ENCODE assay signal across 26 cellular contexts in genomic region chr11:69002743-69003231, GRCh38. TPM values are rescaled to one million over a fixed set of nuclear protein-coding genes. Genes with fewer than 3 reads are reported as not detected.
DNase-seq lines count a peak whose midpoint lies in the region; ATAC-seq and TF ChIP-seq lines count a peak whose summit lies in the region.
"Had no signal": no experiment of that assay in that cellular context is flagged by ENCODE, and none has a peak within 500 bp of the region (broad histone marks: within the 10 kb centered on the region; RNA-seq: fewer than 3 reads in every experiment).

No MANE protein-coding gene starts in this region.

- H2AFZ ChIP-seq in neuronal stem cell (ENCODE audit: low read length) = no peak overlapping the region
- H2AFZ ChIP-seq in neural progenitor cell (replicated peaks) = no peak overlapping the region
- H2AFZ ChIP-seq: GM23248 had no signal

- peaks cover 2% of the 10 kb centered on the region for H3K27me3 Mint-ChIP-seq in neural progenitor cell (ENCODE audit: insufficient read depth, low read depth)

- H3F3A ChIP-seq in neural progenitor cell (ENCODE audit: low read depth) = no peaks in the 10 kb centered on the region

- peaks cover 18% of the 10 kb centered on the region for H3K4me1 Mint-ChIP-seq in neural progenitor cell

- DNase-seq in adipocyte (ENCODE audit: low read depth) = no peak
- DNase-seq in neuronal stem cell (ENCODE audit: low spot score) = no peak
- peak in 1 of 2 donors; percentile 11 for DNase-seq in tibial nerve (ENCODE audit: low spot score in 2 of 2)
- no peak for DNase-seq in neural progenitor cell (ENCODE audit: low spot score)
- DNase-seq in central memory CD4-positive, alpha-beta T cell = no peak
- DNase-seq in NK-92 treated with Interleukin-12 subunit alpha and Interleukin-12 subunit beta, amount 100 ng/mL, for 24 hours (lab: John Stamatoyannopoulos, UW) = no peak
- DNase-seq: activated CD4-positive, alpha-beta T cell treated with anti-CD3 and anti-CD28 coated beads for 48 hours; hippocampal formation; NCI-H1092; NCI-H2029 treated with DMSO at 0.1 percent for 48 hours; SJCRH30; stimulated activated CD4-positive, alpha-beta T cell treated with anti-CD3 and anti-CD28 coated beads, Interleukin-12 subunit alpha, Interleukin-12 subunit beta, amount 100 ng/mL, for 4 hours had no signal

- TF ChIP-seq EP300 in tibial nerve (IDR thresholded peaks at IDR 0.05) = no peak

- H3K9ac ChIP-seq in adipocyte (ENCODE audit: low read length) (peak overlapping the region; percentile 4), neuronal stem cell (ENCODE audit: low read depth, low read length, poor library complexity) (no peak overlapping the region), neural progenitor cell (no peak overlapping the region)
- H3K9ac ChIP-seq: GM23248 had no signal

- no peaks in the 10 kb centered on the region for H3K79me2 ChIP-seq in neural progenitor cell (ENCODE audit: low read depth)

- no peak for ATAC-seq in HG02970 (IDR thresholded peaks at IDR 0.05; ENCODE audit: low FRiP score, unreplicated experiment)
- ATAC-seq: mucosa of descending colon had no signal

- peak overlapping the region; percentile 46 for H2AK5ac ChIP-seq in neuronal stem cell (ENCODE audit: low read depth, low read length)

- H3K14ac ChIP-seq in neuronal stem cell (ENCODE audit: low read length) = no peak overlapping the region

- H3K4me3 ChIP-seq in adipocyte (ENCODE audit: low read length) (no peak overlapping the region), esophagus (ENCODE audit: low read depth in 1 of 2, low read length in 2 of 2) (no peak overlapping the region), neuronal stem cell (ENCODE audit: low read length in 2 of 2) (no peak overlapping the region), tibial nerve (no peak overlapping the region), neural progenitor cell (no peak overlapping the region)
- H3K4me3 ChIP-seq: GM23248, mucosa of descending colon, SJCRH30 had no signal

- no peak overlapping the region for H4K91ac ChIP-seq in neuronal stem cell (ENCODE audit: low read depth, low read length, poor library complexity)

- H3K36me3 ChIP-seq in adipocyte (ENCODE audit: control insufficient read depth, insufficient read depth, low read length, severe bottlenecking) (peaks cover 19% of the 10 kb centered on the region), esophagus (ENCODE audit: control insufficient read depth in 2 of 2, insufficient read depth in 2 of 2, low read length in 1 of 2) (peaks cover 0 to 4% of the 10 kb centered on the region in 2 donors), neuronal stem cell (replicated peaks in 1 of 2; ENCODE audit: control insufficient read depth in 2 of 2, insufficient read depth in 2 of 2, low read length in 2 of 2) (no peaks in the 10 kb centered on the region), tibial nerve (peaks cover 0 to 26% (median 0%) of the 10 kb centered on the region in 3 donors), neural progenitor cell (no peaks in the 10 kb centered on the region)
- H3K36me3 ChIP-seq: SJCRH30 had no signal

- no peaks in the 10 kb centered on the region for H3K9me3 ChIP-seq in adipocyte (ENCODE audit: control insufficient read depth, low read length)
- no peaks in the 10 kb centered on the region for H3K9me3 ChIP-seq in esophagus (ENCODE audit: control insufficient read depth in 2 of 2, insufficient read depth in 1 of 2, low read depth in 1 of 2, low read length in 1 of 2)
- H3K9me3 ChIP-seq in neuronal stem cell (replicated peaks in 1 of 2; ENCODE audit: control insufficient read depth in 2 of 2, insufficient read depth in 1 of 2, low read depth in 1 of 2, low read length in 2 of 2) = peaks cover 0 to 2% of the 10 kb centered on the region in 2 donors
- no peaks in the 10 kb centered on the region for H3K9me3 ChIP-seq in tibial nerve
- no peaks in the 10 kb centered on the region for H3K9me3 ChIP-seq in neural progenitor cell (ENCODE audit: low read depth)
- H3K9me3 ChIP-seq: mucosa of descending colon, SJCRH30 had no signal

- H4K8ac ChIP-seq in neuronal stem cell (ENCODE audit: low read depth, low read length) = no peak overlapping the region

- H3K27me3 ChIP-seq in adipocyte (replicated peaks; ENCODE audit: control insufficient read depth, insufficient read depth, low read length) (no peaks in the 10 kb centered on the region), esophagus (ENCODE audit: control insufficient read depth in 1 of 2, insufficient read depth in 2 of 2, low read length in 2 of 2) (no peaks in the 10 kb centered on the region), neuronal stem cell (ENCODE audit: control insufficient read depth in 3 of 3, insufficient read depth in 3 of 3, low read depth in 1 of 3, low read length in 3 of 3) (peaks cover 0 to 42% (median 0%) of the 10 kb centered on the region in 3 experiments), tibial nerve (no peaks in the 10 kb centered on the region), neural progenitor cell (no peaks in the 10 kb centered on the region)

- no peak overlapping the region for H3K4ac ChIP-seq in neuronal stem cell (ENCODE audit: low read length)

- H3K27ac Mint-ChIP-seq in neural progenitor cell = no peak overlapping the region
- H3K27ac Mint-ChIP-seq: activated naive CD8-positive, alpha-beta T cell; activated T-helper 1 cell treated with anti-CD3 and anti-CD28 coated beads, Interleukin-12 subunit alpha, Interleukin-12 subunit beta, Interleukin-2, Interleukin-4 antibody, amounts not matched to agents 30 ng/mL and 10 ng/mL and 1 ng/mL, durations not matched to agents 14 hours and 24 hours and 36 hours; CD4-positive, alpha-beta T cell; dendritic cell treated with granulocyte-macrophage colony-stimulating factor and Interleukin-4, amounts not matched to agents 40 ng/mL and 50 ng/mL, for 4 days had no signal

- no peaks in the 10 kb centered on the region for H3K36me3 Mint-ChIP-seq in neural progenitor cell
- H3K36me3 Mint-ChIP-seq: activated naive CD8-positive, alpha-beta T cell; brain had no signal

- no peak overlapping the region for H2BK15ac ChIP-seq in neuronal stem cell (ENCODE audit: low read length)

- H3K18ac ChIP-seq in neuronal stem cell (ENCODE audit: low read length) = peak overlapping the region; percentile 29

- no peak overlapping the region for H3K23ac ChIP-seq in neuronal stem cell (ENCODE audit: low read depth, low read length, poor library complexity)

- no peak for TF ChIP-seq POLR2A in tibial nerve (IDR thresholded peaks at IDR 0.05)

- H3K4me2 ChIP-seq in neuronal stem cell (ENCODE audit: insufficient read depth, low read length, poor library complexity, severe bottlenecking) (no peak overlapping the region), neural progenitor cell (no peak overlapping the region)

- H2BK12ac ChIP-seq in neuronal stem cell (ENCODE audit: low read length) = no peak overlapping the region

- H3K79me1 ChIP-seq in neuronal stem cell (ENCODE audit: low read depth, low read length) = no peaks in the 10 kb centered on the region

- no peak overlapping the region for H2BK5ac ChIP-seq in neuronal stem cell (ENCODE audit: low read length)

- H3K9me3 Mint-ChIP-seq in neural progenitor cell = no peaks in the 10 kb centered on the region
- H3K9me3 Mint-ChIP-seq: activated T-helper 1 cell treated with anti-CD3 and anti-CD28 coated beads, Interleukin-12 subunit alpha, Interleukin-12 subunit beta, Interleukin-2, Interleukin-4 antibody, amounts not matched to agents 30 ng/mL and 10 ng/mL and 1 ng/mL, durations not matched to agents 14 hours and 24 hours and 36 hours; CD4-positive, alpha-beta T cell; dendritic cell treated with granulocyte-macrophage colony-stimulating factor and Interleukin-4, amounts not matched to agents 40 ng/mL and 50 ng/mL, for 4 days had no signal

- no peaks in the 10 kb centered on the region for H4K20me1 ChIP-seq in neural progenitor cell (ENCODE audit: low read depth)

- WGBS in esophagus, 2 donors = 76 to 78% methylated on average over 9 of the region's 9 CpGs
- no CpG with 5 or more reads among the region's 9 CpGs for WGBS in neuronal stem cell (ENCODE audit: extremely low coverage in 2 of 2, insufficient read length in 2 of 2, insufficient replicate concordance in 1 of 2), 2 donors
- 65 to 72% methylated on average over 6 to 8 of the region's 9 CpGs for WGBS in tibial nerve, 2 donors

- no peak overlapping the region for H3K4me3 Mint-ChIP-seq in neural progenitor cell
- H3K4me3 Mint-ChIP-seq: activated naive CD8-positive, alpha-beta T cell; activated T-helper 1 cell treated with anti-CD3 and anti-CD28 coated beads, Interleukin-12 subunit alpha, Interleukin-12 subunit beta, Interleukin-2, Interleukin-4 antibody, amounts not matched to agents 30 ng/mL and 10 ng/mL and 1 ng/mL, durations not matched to agents 14 hours and 24 hours and 36 hours; brain; CD4-positive, alpha-beta T cell; dendritic cell treated with granulocyte-macrophage colony-stimulating factor and Interleukin-4, amounts not matched to agents 40 ng/mL and 50 ng/mL, for 4 days had no signal

- TF ChIP-seq CTCF in tibial nerve (IDR thresholded peaks at IDR 0.05) (no peak), neural progenitor cell (IDR thresholded peaks at IDR 0.05) (no peak)

- peak overlapping the region; percentile 43 to 63 for H3K27ac ChIP-seq in esophagus (ENCODE audit: low read depth in 2 of 2, low read length in 1 of 2)
- no peak overlapping the region for H3K27ac ChIP-seq in neuronal stem cell (replicated peaks; ENCODE audit: low read length)
- peak overlapping the region; percentile 75 to 95 (median 84) for H3K27ac ChIP-seq in tibial nerve
- H3K27ac ChIP-seq in neural progenitor cell = no peak overlapping the region
- H3K27ac ChIP-seq: GM23248, SJCRH30 had no signal

- H2BK120ac ChIP-seq in neuronal stem cell (ENCODE audit: low read depth, low read length) = no peak overlapping the region

- H3K4me1 ChIP-seq in adipocyte (ENCODE audit: control insufficient read depth, insufficient read depth, low read length) = peaks cover 46% of the 10 kb centered on the region
- H3K4me1 ChIP-seq in esophagus (ENCODE audit: control insufficient read depth in 2 of 2, insufficient read depth in 2 of 2, low read length in 1 of 2) = peaks cover 0 to 11% of the 10 kb centered on the region in 2 donors
- peaks cover 0 to 3% of the 10 kb centered on the region in 2 donors for H3K4me1 ChIP-seq in neuronal stem cell (ENCODE audit: control insufficient read depth in 2 of 2, insufficient read depth in 1 of 2, low read depth in 1 of 2, low read length in 2 of 2)
- peaks cover 0 to 77% (median 57%) of the 10 kb centered on the region in 4 donors for H3K4me1 ChIP-seq in tibial nerve
- no peaks in the 10 kb centered on the region for H3K4me1 ChIP-seq in neural progenitor cell

RNA-seq across cellular contexts. Expression of gene MRGPRF, which starts 10.3 kb away (rescaled TPM):
- 10 to 100 TPM in 1 of 2 donors, 1 to 10 TPM in 1; 5.3 to 14.7 TPM for polyA plus RNA-seq in esophagus
- polyA plus RNA-seq in neuronal stem cell (2013, experiment 1 of 2) = 2.2 TPM
- polyA plus RNA-seq in neuronal stem cell (2013, experiment 2 of 2) = 2.0 TPM
- total RNA-seq in tibial nerve (10 to 100 TPM; 34.2 to 67.9 (median 46.3) TPM), neural progenitor cell (ENCODE audit: low replicate concordance) (0.56 and 3.5 TPM in 2 replicates)
- total RNA-seq: activated T-helper 1 cell treated with anti-CD3 and anti-CD28 coated beads, Interleukin-12 subunit alpha, Interleukin-12 subunit beta, Interleukin-2, Interleukin-4 antibody, amounts not matched to agents 30 ng/mL and 10 ng/mL and 1 ng/mL, durations not matched to agents 14 hours and 24 hours and 36 hours; CD4-positive, alpha-beta T cell; endothelial cell of umbilical vein; T-helper 1 cell treated with Interleukin-12 subunit alpha and Interleukin-12 subunit beta and Interleukin-4 antibody, amounts not matched to agents 30 ng/mL and 1 ng/mL, for 36 hours had no signal
- polyA plus RNA-seq: endothelial cell of umbilical vein had no signal

RNA-seq across cellular contexts. Expression of gene MRGPRD, which starts 22.0 kb away (rescaled TPM):
- polyA plus RNA-seq in esophagus = not detected
- 0.04 TPM for polyA plus RNA-seq in neuronal stem cell (2013, experiment 1 of 2)
- polyA plus RNA-seq in neuronal stem cell (2013, experiment 2 of 2) = not detected
- total RNA-seq in tibial nerve = not detected
- not detected in 2 replicates for total RNA-seq in neural progenitor cell (ENCODE audit: low replicate concordance)
- total RNA-seq: activated T-helper 1 cell treated with anti-CD3 and anti-CD28 coated beads, Interleukin-12 subunit alpha, Interleukin-12 subunit beta, Interleukin-2, Interleukin-4 antibody, amounts not matched to agents 30 ng/mL and 10 ng/mL and 1 ng/mL, durations not matched to agents 14 hours and 24 hours and 36 hours; CD4-positive, alpha-beta T cell; endothelial cell of umbilical vein; fibroblast of villous mesenchyme; GM23248; lower leg skin; renal cortical epithelial cell; SJCRH30; T-helper 1 cell treated with Interleukin-12 subunit alpha and Interleukin-12 subunit beta and Interleukin-4 antibody, amounts not matched to agents 30 ng/mL and 1 ng/mL, for 36 hours had no signal
- polyA plus RNA-seq: endothelial cell of umbilical vein, GM23248 had no signal

RNA-seq across cellular contexts. Expression of gene TPCN2, which starts 45.9 kb away (rescaled TPM):
- polyA plus RNA-seq in esophagus = 10 to 100 TPM in 1 of 2 donors, 1 to 10 TPM in 1; 6.5 to 12.1 TPM
- polyA plus RNA-seq in neuronal stem cell (2013, experiment 1 of 2) = 4.3 TPM
- polyA plus RNA-seq in neuronal stem cell (2013, experiment 2 of 2) = 4.3 TPM
- total RNA-seq in tibial nerve (10 to 100 TPM; 27.1 to 36.1 (median 31.3) TPM), neural progenitor cell (ENCODE audit: low replicate concordance) (7.2 and 10.9 TPM in 2 replicates)

Comparison
In these comparisons a context has a peak if more than half of its experiments do, and no peak if none do; other contexts are left out.
1. H3K27ac ChIP-seq: peak in esophagus (2 of 2) and tibial nerve (4 of 4); none in neuronal stem cell (single experiment) and neural progenitor cell (single experiment).